Comparison of ENCODE assay signal across 8 cellular contexts in genomic region chr12:123973552-123974341, GRCh38. TPM values are rescaled to one million over a fixed set of nuclear protein-coding genes. Genes with fewer than 3 reads are reported as not detected.
DNase-seq lines count a peak whose midpoint lies in the region; ATAC-seq and TF ChIP-seq lines count a peak whose summit lies in the region.

No MANE protein-coding gene starts in this region.

- no peak for TF ChIP-seq CTCF in GM10266 (IDR thresholded peaks at IDR 0.05; ENCODE audit: control insufficient read depth, insufficient read depth, low read depth, missing control alignments)
- no peak for TF ChIP-seq CTCF in heart right ventricle (IDR thresholded peaks at IDR 0.05)

- no peak overlapping the region for H3K27ac Mint-ChIP-seq in activated naive CD4-positive, alpha-beta T cell treated with anti-CD3 and anti-CD28 coated beads for 36 hours

- peak overlapping the region; percentile 81 to 98 (median 92) for H3K27ac ChIP-seq in heart right ventricle

- ATAC-seq in HG02623 (IDR thresholded peaks at IDR 0.05; ENCODE audit: unreplicated experiment): peak; percentile 2
- peak in 7 of 8 donors; percentile 3 to 49 (median 8) for ATAC-seq in heart right ventricle
- ATAC-seq in HG03565 (IDR thresholded peaks at IDR 0.05; ENCODE audit: unreplicated experiment): no peak
- no peak for ATAC-seq in GM21576 (IDR thresholded peaks at IDR 0.05; ENCODE audit: unreplicated experiment)

- DNase-seq in GM10266 (ENCODE audit: extremely low spot score) (peak; percentile 32), NT2/D1 (ENCODE audit: low read depth, low spot score) (no peak), heart right ventricle (peak; percentile 49 to 70), posterior vena cava (ENCODE audit: low spot score) (peak; percentile 84)
- peak; percentile 25 for DNase-seq in activated naive CD4-positive, alpha-beta T cell treated with anti-CD3 and anti-CD28 coated beads for 36 hours

- peaks cover 10% of the 10 kb centered on the region for H3K36me3 Mint-ChIP-seq in activated naive CD4-positive, alpha-beta T cell treated with anti-CD3 and anti-CD28 coated beads for 36 hours (ENCODE audit: low read depth)

- H3K4me3 Mint-ChIP-seq in activated naive CD4-positive, alpha-beta T cell treated with anti-CD3 and anti-CD28 coated beads for 36 hours: peak overlapping the region; percentile 88

- intact Hi-C loops in activated naive CD4-positive, alpha-beta T cell treated with anti-CD3 and anti-CD28 coated beads for 36 hours (cut with micrococcal nuclease): loop anchor here (1.0 to 5.0 kb wide), 4 partner anchors 35 to 591 kb away; partner anchors contain the start of genes ATP6V0A2, EIF2B1, GTF2H3 and KMT5A
- intact Hi-C loops in heart right ventricle (cut with DNase I) (loop anchor here in 1 of 10 donors (10.0 kb wide), 1 partner anchor 259 kb away; the partner anchor contains the start of gene ATP6V0A2), posterior vena cava (cut with DNase I) (no loop called here)

- H3K4me1 Mint-ChIP-seq in activated naive CD4-positive, alpha-beta T cell treated with anti-CD3 and anti-CD28 coated beads for 36 hours (ENCODE audit: low read depth): peaks cover 33% of the 10 kb centered on the region

- peak overlapping the region; percentile 87 for H3K9ac ChIP-seq in NT2/D1 (ENCODE audit: insufficient read length, low read depth)

- H3K4me3 ChIP-seq in NT2/D1 (ENCODE audit: insufficient read length, low read depth) (peak overlapping the region; percentile 81), heart right ventricle (peak overlapping the region; percentile 73 to 98 (median 94))

- CTCF ChIA-PET in activated naive CD4-positive, alpha-beta T cell treated with anti-CD3 and anti-CD28 coated beads for 36 hours (lab: Charles Lee): interaction anchor here (1.2 kb wide), 1 partner anchor 69 kb away, joined by 3 read pairs; no protein-coding TSS in a partner anchor

- H3K4me1 ChIP-seq in NT2/D1 (ENCODE audit: insufficient read depth, insufficient read length): no peaks in the 10 kb centered on the region
- H3K4me1 ChIP-seq in heart right ventricle: peaks cover 0 to 49% (median 23%) of the 10 kb centered on the region in 9 donors

- peaks cover 50% of the 10 kb centered on the region for H3K27me3 ChIP-seq in NT2/D1 (ENCODE audit: insufficient read depth, insufficient read length)
- H3K27me3 ChIP-seq in heart right ventricle: no peaks in the 10 kb centered on the region

- H3K9me3 ChIP-seq in NT2/D1 (ENCODE audit: insufficient read depth, low read length) (no peaks in the 10 kb centered on the region), heart right ventricle (no peaks in the 10 kb centered on the region)

- H3K27me3 Mint-ChIP-seq in activated naive CD4-positive, alpha-beta T cell treated with anti-CD3 and anti-CD28 coated beads for 36 hours (ENCODE audit: low read depth): no peaks in the 10 kb centered on the region

- H3K36me3 ChIP-seq in NT2/D1 (ENCODE audit: insufficient read depth, insufficient read length, low read length) (peaks cover 41% of the 10 kb centered on the region), heart right ventricle (peaks cover 0 to 35% (median 0%) of the 10 kb centered on the region in 9 donors)

- H3K9me3 Mint-ChIP-seq in activated naive CD4-positive, alpha-beta T cell treated with anti-CD3 and anti-CD28 coated beads for 36 hours: no peaks in the 10 kb centered on the region

- 1 to 2% methylated on average over 45 to 69 of the region's 69 CpGs for WGBS in heart right ventricle, 2 donors

RNA-seq across cellular contexts. Expression of gene ZNF664, which starts 0.7 kb away (rescaled TPM):
- total RNA-seq in activated naive CD4-positive, alpha-beta T cell treated with anti-CD3 and anti-CD28 coated beads for 36 hours: 10 to 100 TPM; 42.2 to 46.0 TPM
- total RNA-seq in heart right ventricle (10 to 100 TPM; 73.1 to 94.6 (median 77.0) TPM), posterior vena cava (10 to 100 TPM; 55.1 to 56.4 TPM)
- polyA plus RNA-seq in heart right ventricle: 10 to 100 TPM; 36.9 to 39.8 TPM

RNA-seq across cellular contexts. Expression of gene CCDC92, which starts 1.1 kb away (rescaled TPM):
- total RNA-seq in activated naive CD4-positive, alpha-beta T cell treated with anti-CD3 and anti-CD28 coated beads for 36 hours: 1 to 10 TPM; 3.3 to 3.7 TPM
- total RNA-seq in heart right ventricle (10 to 100 TPM; 38.5 to 77.1 (median 56.4) TPM), posterior vena cava (10 to 100 TPM; 37.4 to 52.3 TPM)
- 10 to 100 TPM; 58.7 to 76.2 TPM for polyA plus RNA-seq in heart right ventricle

Comparison
In these comparisons a context has a peak if more than half of its experiments do, and no peak if none do; other contexts are left out.
1. ATAC-seq: peak in HG02623 (single experiment) and heart right ventricle (7 of 8); none in HG03565 (single experiment) and GM21576 (single experiment).
2. RNA of gene CCDC92, which starts 1.1 kb away (total RNA-seq): 38.5 to 77.1 TPM in heart right ventricle and 37.4 to 52.3 TPM in posterior vena cava; 3.3 to 3.7 TPM in activated naive CD4-positive, alpha-beta T cell treated with anti-CD3 and anti-CD28 coated beads for 36 hours; every median in the first group is over 4 times any median in the second.